In the genomic region with DNA sequence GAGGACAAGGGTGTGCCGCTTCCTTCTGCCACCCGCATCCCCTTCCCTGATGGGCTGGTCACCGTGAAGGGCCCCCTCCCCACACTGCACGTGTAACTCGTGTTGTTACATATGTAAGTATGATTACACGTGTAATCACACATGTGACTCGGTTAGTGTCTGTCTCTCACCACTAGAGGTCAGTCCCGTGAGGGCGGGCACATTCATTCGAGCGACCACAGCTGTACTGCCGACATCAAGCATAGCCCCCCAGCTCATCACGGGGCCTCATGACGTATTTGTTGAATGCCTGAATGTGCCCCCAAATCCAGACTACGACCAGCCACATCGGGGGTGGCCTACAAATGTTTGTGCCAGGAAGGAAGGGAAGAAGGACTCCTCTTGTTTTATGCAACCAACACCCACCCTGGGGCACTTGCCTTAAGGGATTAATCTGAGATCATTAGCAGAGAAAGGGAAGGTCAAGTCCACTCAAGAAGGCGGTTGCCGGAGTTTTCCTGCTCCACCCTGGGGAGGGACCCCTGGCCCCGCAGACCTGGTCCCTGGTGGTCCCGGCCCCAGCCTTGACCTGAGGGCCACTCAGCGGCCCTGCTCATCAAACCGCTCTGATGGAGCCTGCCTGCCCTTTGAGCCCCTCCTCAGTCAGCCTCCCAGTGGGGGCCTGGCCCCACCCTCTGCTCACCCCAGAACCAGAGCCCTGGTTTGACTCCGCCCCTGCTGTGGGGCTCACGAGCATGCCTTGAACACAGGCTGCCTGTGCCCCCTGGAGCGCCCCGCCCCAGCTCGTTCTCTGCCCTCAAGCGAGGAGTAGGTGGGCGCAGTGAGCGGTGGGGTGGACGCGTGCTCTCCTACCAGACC, we compare ENCODE assay signal across 9 cellular contexts. TPM values are rescaled to one million over a fixed set of nuclear protein-coding genes. Genes with fewer than 3 reads are reported as not detected.
DNase-seq lines count a peak whose midpoint lies in the region; ATAC-seq, FAIRE-seq and TF ChIP-seq lines count a peak whose summit lies in the region.
"Had no signal": no experiment of that assay in that cellular context is flagged by ENCODE, and none has a peak within 500 bp of the region (broad histone marks: within the 10 kb centered on the region; RNA-seq: fewer than 3 reads in every experiment).

No MANE protein-coding gene starts in this region.

- peak; percentile 65 for DNase-seq in CD14-positive monocyte (ENCODE audit: low spot score)
- peak; percentile 80 for DNase-seq in GM19240 (ENCODE audit: insufficient read length, low spot score)
- peak; percentile 77 to 80 for DNase-seq in SJCRH30
- DNase-seq in astrocyte (ENCODE audit: low read depth), result no peak
- peak; percentile 60 to 80 for DNase-seq in left lung
- DNase-seq in stimulated activated naive CD4-positive, alpha-beta T cell (lab: John Stamatoyannopoulos, UW), result peak in 4 of 6 experiments; percentile 6 to 44 (median 13)
- DNase-seq in pons (ENCODE audit: low spot score), result no peak

- no peaks in the 10 kb centered on the region for H4K20me1 ChIP-seq in astrocyte (ENCODE audit: insufficient read depth, low read length)

- no peak overlapping the region for H3K9ac ChIP-seq in astrocyte (ENCODE audit: low read length)

- H3K27ac ChIP-seq in SJCRH30 (peak overlapping the region; percentile 79), astrocyte (ENCODE audit: low read depth, low read length) (no peak overlapping the region), left lung (no peak overlapping the region)

- ATAC-seq in HG03432 (IDR thresholded peaks at IDR 0.05; ENCODE audit: unreplicated experiment) (peak; percentile 83), left lung (peak; percentile 66)

- H3K27me3 ChIP-seq in SJCRH30, result no peaks in the 10 kb centered on the region
- peaks cover 6% of the 10 kb centered on the region for H3K27me3 ChIP-seq in astrocyte (ENCODE audit: insufficient read depth, low read length)
- H3K27me3 ChIP-seq in left lung, result no peaks in the 10 kb centered on the region

- H3K36me3 ChIP-seq in SJCRH30, result no peaks in the 10 kb centered on the region
- H3K36me3 ChIP-seq in astrocyte (ENCODE audit: insufficient read depth, low read length), result no peaks in the 10 kb centered on the region
- H3K36me3 ChIP-seq in left lung, result no peaks in the 10 kb centered on the region

- H3K27me3 Mint-ChIP-seq in CD14-positive monocyte (ENCODE audit: low read depth in 3 of 3) (peaks cover 0 to 8% (median 2%) of the 10 kb centered on the region in 3 donors), astrocyte (ENCODE audit: low read depth, unreplicated experiment) (peaks cover 2% of the 10 kb centered on the region)

- peak; percentile 79 for TF ChIP-seq CTCF in CD14-positive monocyte (IDR thresholded peaks at IDR 0.05)
- peak; percentile 37 for TF ChIP-seq CTCF in astrocyte (IDR thresholded peaks at IDR 0.05; ENCODE audit: insufficient read depth, low read depth, low read length)
- TF ChIP-seq CTCF in left lung (IDR thresholded peaks at IDR 0.05), result peak; percentile 40 to 52

- no peak overlapping the region for H3K4me2 ChIP-seq in astrocyte (ENCODE audit: low read length)

- no peaks in the 10 kb centered on the region for H3K9me3 ChIP-seq in SJCRH30 (replicated peaks)
- H3K9me3 ChIP-seq in astrocyte (ENCODE audit: insufficient read depth, low read depth, low read length), result no peaks in the 10 kb centered on the region
- no peaks in the 10 kb centered on the region for H3K9me3 ChIP-seq in left lung

- H3K36me3 Mint-ChIP-seq in CD14-positive monocyte, result peaks cover 0 to 2% of the 10 kb centered on the region in 2 donors
- H3K36me3 Mint-ChIP-seq in astrocyte (ENCODE audit: low read depth, unreplicated experiment), result peaks cover 3% of the 10 kb centered on the region

- H3K4me1 ChIP-seq in SJCRH30, result peaks cover 15% of the 10 kb centered on the region
- no peaks in the 10 kb centered on the region for H3K4me1 ChIP-seq in astrocyte (ENCODE audit: insufficient read depth, low read length)
- peaks cover 4 to 41% of the 10 kb centered on the region in 2 donors for H3K4me1 ChIP-seq in left lung

- FAIRE-seq in astrocyte (lab: Jason Lieb, UNC), result no peak

- no peaks in the 10 kb centered on the region for H3K79me2 ChIP-seq in astrocyte (ENCODE audit: insufficient read depth, low read length)

- H3K4me3 ChIP-seq in SJCRH30 (peak overlapping the region; percentile 33), astrocyte (ENCODE audit: insufficient read depth, low read depth, low read length) (no peak overlapping the region), left lung (no peak overlapping the region)

- H3K9me3 Mint-ChIP-seq in CD14-positive monocyte, result peaks cover 0 to 7% (median 0%) of the 10 kb centered on the region in 7 donors
- peaks cover 3% of the 10 kb centered on the region for H3K9me3 Mint-ChIP-seq in astrocyte (ENCODE audit: unreplicated experiment)

- no peak overlapping the region for H2AFZ ChIP-seq in astrocyte (ENCODE audit: low read depth, low read length)

- H3K27ac Mint-ChIP-seq in CD14-positive monocyte (peak overlapping the region; percentile 57 to 97 (median 90)), astrocyte (ENCODE audit: unreplicated experiment) (no peak overlapping the region)

- H3K4me1 Mint-ChIP-seq in CD14-positive monocyte (peaks cover 59% of the 10 kb centered on the region), astrocyte (ENCODE audit: low read depth, unreplicated experiment) (no peaks in the 10 kb centered on the region)

- H3K4me3 Mint-ChIP-seq in CD14-positive monocyte (peak overlapping the region; percentile 71 to 89), astrocyte (ENCODE audit: unreplicated experiment) (no peak overlapping the region)

- intact Hi-C loops in CD14-positive monocyte (cut with micrococcal nuclease), result loop anchor here in 1 of 2 donors (10.0 kb wide), 1 partner anchor 199 kb away; no protein-coding TSS in a partner anchor
- intact Hi-C loops in left lung (cut with DNase I), result loop anchor here in 1 of 2 donors (10.0 kb wide), 1 partner anchor 1079 kb away; no protein-coding TSS in a partner anchor

RNA-seq across cellular contexts. Expression of gene RGMA, which starts 52.8 kb away (rescaled TPM):
- under 1 TPM; 0.07 to 0.08 TPM for polyA plus RNA-seq in CD14-positive monocyte
- 52.5 and 52.7 TPM in 2 replicates for total RNA-seq in SJCRH30 (2014; rRNA removed; shearing (Covaris generic))
- total RNA-seq in astrocyte (5.7 and 6.2 TPM in 2 replicates), left lung (1 to 10 TPM; 4.6 to 5.7 TPM)
- total RNA-seq: M059J had no signal

Comparison
In these comparisons a context has a peak if more than half of its experiments do, and no peak if none do; other contexts are left out.
1. DNase-seq: peak in CD14-positive monocyte (single experiment), GM19240 (single experiment), SJCRH30 (2 of 2), left lung (2 of 2) and stimulated activated naive CD4-positive, alpha-beta T cell (4 of 6); none in astrocyte (single experiment) and pons (single experiment).
2. Peak in every context shown above with its lines, with median percentiles within 50 percentile points of each other: CTCF ChIP-seq.